ENCODE assay signal across 1 cellular context in genomic region chr6:63856271-63856670, GRCh38.
TF ChIP-seq lines count a peak whose summit lies in the region.

No MANE protein-coding gene starts in this region.

TF ChIP-seq in IMR-90, 13 proteins besides CTCF, POLR2A, EP300 and RAD21 (continued from another document):
- TF ChIP-seq, protein P1, sequence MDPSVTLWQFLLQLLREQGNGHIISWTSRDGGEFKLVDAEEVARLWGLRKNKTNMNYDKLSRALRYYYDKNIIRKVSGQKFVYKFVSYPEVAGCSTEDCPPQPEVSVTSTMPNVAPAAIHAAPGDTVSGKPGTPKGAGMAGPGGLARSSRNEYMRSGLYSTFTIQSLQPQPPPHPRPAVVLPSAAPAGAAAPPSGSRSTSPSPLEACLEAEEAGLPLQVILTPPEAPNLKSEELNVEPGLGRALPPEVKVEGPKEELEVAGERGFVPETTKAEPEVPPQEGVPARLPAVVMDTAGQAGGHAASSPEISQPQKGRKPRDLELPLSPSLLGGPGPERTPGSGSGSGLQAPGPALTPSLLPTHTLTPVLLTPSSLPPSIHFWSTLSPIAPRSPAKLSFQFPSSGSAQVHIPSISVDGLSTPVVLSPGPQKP (IDR thresholded peaks at IDR 0.05; ENCODE audit: borderline replicate concordance, low read depth, low read length), result no peak
- no peak for TF ChIP-seq BHLHE40 (IDR thresholded peaks at IDR 0.05; ENCODE audit: low read depth, low read length)
- TF ChIP-seq MXI1 (IDR thresholded peaks at IDR 0.05; ENCODE audit: borderline replicate concordance, low read depth, low read length), result no peak
- no peak for TF ChIP-seq RFX5 (IDR thresholded peaks at IDR 0.05; ENCODE audit: low read depth, low read length)
- TF ChIP-seq MAFK (IDR thresholded peaks at IDR 0.05; ENCODE audit: low read depth, low read length), result no peak
- no peak for TF ChIP-seq CHD1 (IDR thresholded peaks at IDR 0.05; ENCODE audit: low read depth, low read length)
- no peak for TF ChIP-seq NFE2L2 (IDR thresholded peaks at IDR 0.05; ENCODE audit: low read depth, low read length)
- no peak for TF ChIP-seq RCOR1 (IDR thresholded peaks at IDR 0.05; ENCODE audit: insufficient replicate concordance, low read length)
- no peak for TF ChIP-seq FOS (IDR thresholded peaks at IDR 0.05; ENCODE audit: low read depth, low read length)
- no peak for TF ChIP-seq CEBPB (IDR thresholded peaks at IDR 0.05; ENCODE audit: low read depth, low read length)
- TF ChIP-seq SMC3 (IDR thresholded peaks at IDR 0.05; ENCODE audit: low read depth, low read length), result no peak
